ENCODE assay signal across 1 cellular context in genomic region chr4:106062452-106062875, GRCh38.
TF ChIP-seq lines count a peak whose summit lies in the region.

No MANE protein-coding gene starts in this region.

TF ChIP-seq in K562, 482 proteins besides CTCF, POLR2A, EP300 and RAD21 (continued from another document):
- TF ChIP-seq RCOR1 (IDR thresholded peaks at IDR 0.05; ENCODE audit: borderline replicate concordance in 1 of 2, low read depth in 2 of 2, low read length in 2 of 2) = peak in 1 of 2 experiments; percentile 64; a peak in 1 of 4 replicates
- no peak for TF ChIP-seq CEBPZ (IDR thresholded peaks at IDR 0.05; ENCODE audit: borderline replicate concordance, low read depth, low read length)
- TF ChIP-seq MITF (IDR thresholded peaks at IDR 0.05) = no peak
- 0 out of 4 replicates have a peak, but pooled peaks of 1 of the 2 experiments have one; percentile 38 for TF ChIP-seq HDAC1 (IDR thresholded peaks at IDR 0.05)
- TF ChIP-seq ZNF316 (IDR thresholded peaks at IDR 0.05) = peak; percentile 95
- TF ChIP-seq NFIX (CRISPR knock-in tag; IDR thresholded peaks at IDR 0.05; ENCODE audit: low read depth) = no peak
- TF ChIP-seq KLF13 (tag; IDR thresholded peaks at IDR 0.05; ENCODE audit: borderline replicate concordance, low read depth) = no peak
- peak; percentile 19; the same call in 1 of the 2 replicates for TF ChIP-seq TAL1 (IDR thresholded peaks at IDR 0.05)
- TF ChIP-seq ZBTB12 (CRISPR knock-in tag; IDR thresholded peaks at IDR 0.05) = no peak
- TF ChIP-seq TEAD1 (CRISPR knock-in tag; IDR thresholded peaks at IDR 0.05) = peak in 1 of 2 experiments; percentile 96; a peak in 2 of 4 replicates
- 0 out of 2 replicates have a peak, but pooled peaks have one; percentile 18 for TF ChIP-seq ARID1B (IDR thresholded peaks at IDR 0.05)
- 0 out of 2 replicates have a peak, but pooled peaks have one; percentile 59 for TF ChIP-seq MECOM (CRISPR knock-in tag; IDR thresholded peaks at IDR 0.05)
- peak in 1 of 2 experiments; percentile 76; a peak in 2 of 4 replicates for TF ChIP-seq MLLT1 (IDR thresholded peaks at IDR 0.05)
- TF ChIP-seq CHD7 (IDR thresholded peaks at IDR 0.05; ENCODE audit: low read depth, low read length) = no peak
- TF ChIP-seq DPF2 (IDR thresholded peaks at IDR 0.05) = no peak
- peak; percentile 80 for TF ChIP-seq MAFK (IDR thresholded peaks at IDR 0.05; ENCODE audit: low read length)
- no peak for TF ChIP-seq THRA (IDR thresholded peaks at IDR 0.05)
- no peak for TF ChIP-seq MXD1 (CRISPR knock-in tag; IDR thresholded peaks at IDR 0.05; ENCODE audit: borderline replicate concordance, poor library complexity, severe bottlenecking)
- no peak for TF ChIP-seq BACH1 (tag; IDR thresholded peaks at IDR 0.05)
- peak; percentile 85 to 88 for TF ChIP-seq KDM1A (IDR thresholded peaks at IDR 0.05)
- peak; percentile 87 for TF ChIP-seq C11orf30 (IDR thresholded peaks at IDR 0.05; ENCODE audit: low read depth)
- TF ChIP-seq CBFA2T3 (IDR thresholded peaks at IDR 0.05) = peak; percentile 66
- no peak for TF ChIP-seq BDP1 (IDR thresholded peaks at IDR 0.05; ENCODE audit: insufficient read depth, insufficient read length)
- no peak for TF ChIP-seq ZBTB43 (CRISPR knock-in tag; IDR thresholded peaks at IDR 0.05)
- TF ChIP-seq SFPQ (IDR thresholded peaks at IDR 0.05; ENCODE audit: low read depth, low read length) = no peak
- no peak for TF ChIP-seq KAT8 (IDR thresholded peaks at IDR 0.05; ENCODE audit: low read depth)
- peak; percentile 34 for TF ChIP-seq CBFA2T2 (conservative IDR thresholded peaks at IDR 0.05)
- peak; percentile 77 for TF ChIP-seq NFE2 (IDR thresholded peaks at IDR 0.05; ENCODE audit: low read depth)
